ENCODE assay signal across 2 cellular contexts in genomic region chr20:41014557-41015088, GRCh38.
A peak's percentile ranks its signal among the peaks of the same experiment; 100 is the strongest.
TF ChIP-seq lines count a peak whose summit lies in the region.

No MANE protein-coding gene starts in this region.

TF ChIP-seq in IMR-90, 13 proteins besides CTCF, POLR2A, EP300 and RAD21:
- TF ChIP-seq CHD1 (IDR thresholded peaks at IDR 0.05; ENCODE audit: low read depth, low read length) (no peak), USF2 (IDR thresholded peaks at IDR 0.05; ENCODE audit: low read depth, low read length) (no peak), ELK1 (IDR thresholded peaks at IDR 0.05; ENCODE audit: borderline replicate concordance, low read depth, low read length) (no peak), CEBPB (IDR thresholded peaks at IDR 0.05; ENCODE audit: low read depth, low read length) (no peak)

TF ChIP-seq in endothelial cell of umbilical vein, 7 proteins besides CTCF, POLR2A, EP300 and RAD21:
- TF ChIP-seq FOS (IDR thresholded peaks at IDR 0.05; ENCODE audit: borderline replicate concordance, insufficient read depth, low read length) (peak; percentile 28), JUN (IDR thresholded peaks at IDR 0.05; ENCODE audit: borderline replicate concordance, insufficient read depth, insufficient read length, low read depth) (no peak), EZH2 (IDR thresholded peaks at IDR 0.05; ENCODE audit: borderline replicate concordance, low read depth, low read length, severe bottlenecking) (no peak)
